Comparison of ENCODE assay signal across 16 cellular contexts in genomic region chr1:155205969-155206593, GRCh38. TPM values are rescaled to one million over a fixed set of nuclear protein-coding genes. Genes with fewer than 3 reads are reported as not detected.
DNase-seq lines count a peak whose midpoint lies in the region; ATAC-seq, FAIRE-seq and TF ChIP-seq lines count a peak whose summit lies in the region.
"Had no signal": no experiment of that assay in that cellular context is flagged by ENCODE, and none has a peak within 500 bp of the region (broad histone marks: within the 10 kb centered on the region; RNA-seq: fewer than 3 reads in every experiment).

No MANE protein-coding gene starts in this region.

- no peak overlapping the region for H2BK5ac ChIP-seq in neuronal stem cell (ENCODE audit: low read length)

- intact Hi-C loops in aorta (cut with DNase I) = loop anchor here (5.0 kb wide), 2 partner anchors 36 to 116 kb away; partner anchors contain the start of gene RUSC1 (in 1 of the 2)

- peak overlapping the region; percentile 19 for H3K23ac ChIP-seq in neuronal stem cell (ENCODE audit: low read depth, low read length, poor library complexity)

- peaks cover 30% of the 10 kb centered on the region for H3F3A ChIP-seq in SK-N-SH (replicated peaks; ENCODE audit: insufficient read depth)

- peak overlapping the region; percentile 75 for H3K27ac Mint-ChIP-seq in glutamatergic neuron (ENCODE audit: unreplicated experiment)
- no peak overlapping the region for H3K27ac Mint-ChIP-seq in type B pancreatic cell

- H3K27me3 Mint-ChIP-seq in glutamatergic neuron (ENCODE audit: unreplicated experiment) (peaks cover 24% of the 10 kb centered on the region), type B pancreatic cell (no peaks in the 10 kb centered on the region)
- H3K27me3 Mint-ChIP-seq: activated naive CD8-positive, alpha-beta T cell treated with anti-CD3 and anti-CD28 coated beads, Interleukin-2, amount 50 U/mL, for 24 hours; memory B cell had no signal

- H3K36me3 Mint-ChIP-seq in glutamatergic neuron (ENCODE audit: unreplicated experiment) (peaks cover 4% of the 10 kb centered on the region), type B pancreatic cell (no peaks in the 10 kb centered on the region)
- H3K36me3 Mint-ChIP-seq: immature natural killer cell had no signal

- H3K4me3 ChIP-seq in SK-N-SH (ENCODE audit: low read depth in 2 of 2, low read length in 1 of 2) (peak overlapping the region in 1 of 2 experiments; percentile 65; a peak in 1 of 4 replicates), neuronal stem cell (ENCODE audit: low read length in 2 of 2) (no peak overlapping the region), aorta (ENCODE audit: low read length in 2 of 2) (no peak overlapping the region), small intestine (ENCODE audit: low read depth in 1 of 2, low read length in 2 of 2) (no peak overlapping the region)
- H3K4me3 ChIP-seq: prostate gland had no signal

- H2AFZ ChIP-seq in SK-N-SH (ENCODE audit: low read depth) (no peak overlapping the region), neuronal stem cell (ENCODE audit: low read length) (no peak overlapping the region)

- H3K36me3 ChIP-seq in SK-N-SH (replicated peaks in 1 of 2; ENCODE audit: control insufficient read depth in 1 of 2, insufficient read depth in 2 of 2, low read length in 1 of 2) = peaks cover 14 to 30% of the 10 kb centered on the region in 2 experiments
- H3K36me3 ChIP-seq in neuronal stem cell (replicated peaks in 1 of 2; ENCODE audit: control insufficient read depth in 2 of 2, insufficient read depth in 2 of 2, low read length in 2 of 2) = peaks cover 27 to 54% of the 10 kb centered on the region in 2 donors
- no peaks in the 10 kb centered on the region for H3K36me3 ChIP-seq in aorta (ENCODE audit: control insufficient read depth in 1 of 2, insufficient read depth in 2 of 2, low read length in 1 of 2)
- no peaks in the 10 kb centered on the region for H3K36me3 ChIP-seq in small intestine (ENCODE audit: control insufficient read depth in 2 of 2, insufficient read depth in 2 of 2, low read length in 2 of 2)
- H3K36me3 ChIP-seq: prostate gland had no signal

- peak overlapping the region in 1 of 2 experiments; percentile 98; a peak in 2 of 4 replicates for H3K27ac ChIP-seq in SK-N-SH (ENCODE audit: low read depth in 2 of 2, low read length in 1 of 2)
- peak overlapping the region; percentile 8 for H3K27ac ChIP-seq in neuronal stem cell (replicated peaks; ENCODE audit: low read length)
- H3K27ac ChIP-seq in aorta (ENCODE audit: low read depth in 1 of 2, low read length in 2 of 2) = no peak overlapping the region
- H3K27ac ChIP-seq in small intestine (ENCODE audit: low read depth in 1 of 2, low read length in 1 of 2) = no peak overlapping the region
- H3K27ac ChIP-seq: VCaP had no signal

- TF ChIP-seq EP300 in SK-N-SH (IDR thresholded peaks at IDR 0.05; ENCODE audit: borderline replicate concordance in 1 of 2, low read depth in 1 of 2, low read length in 1 of 2) = no peak

- no peak overlapping the region for H2BK120ac ChIP-seq in neuronal stem cell (ENCODE audit: low read depth, low read length)

- H2BK12ac ChIP-seq in neuronal stem cell (ENCODE audit: low read length) = no peak overlapping the region

- peaks cover 27% of the 10 kb centered on the region for H3K9me3 Mint-ChIP-seq in glutamatergic neuron (ENCODE audit: unreplicated experiment)
- no peaks in the 10 kb centered on the region for H3K9me3 Mint-ChIP-seq in type B pancreatic cell
- H3K9me3 Mint-ChIP-seq: activated naive CD8-positive, alpha-beta T cell treated with anti-CD3 and anti-CD28 coated beads, Interleukin-2, amount 50 U/mL, for 24 hours; immature natural killer cell; memory B cell had no signal

- no peak for TF ChIP-seq CTCF in SK-N-SH (IDR thresholded peaks at IDR 0.05)
- TF ChIP-seq CTCF in glutamatergic neuron (IDR thresholded peaks at IDR 0.05; ENCODE audit: partially characterized antibody, unreplicated experiment) = no peak
- no peak for TF ChIP-seq CTCF in type B pancreatic cell (conservative IDR thresholded peaks at IDR 0.05)

- peak overlapping the region; percentile 99; the same call in 1 of the 2 replicates for H3K4me2 ChIP-seq in SK-N-SH
- H3K4me2 ChIP-seq in neuronal stem cell (ENCODE audit: insufficient read depth, low read length, poor library complexity, severe bottlenecking) = no peak overlapping the region

- H3K27me3 ChIP-seq in SK-N-SH (ENCODE audit: insufficient read depth) (no peaks in the 10 kb centered on the region), neuronal stem cell (ENCODE audit: control insufficient read depth in 3 of 3, insufficient read depth in 3 of 3, low read depth in 1 of 3, low read length in 3 of 3) (no peaks in the 10 kb centered on the region), aorta (ENCODE audit: control insufficient read depth in 1 of 2, insufficient read depth in 2 of 2, low read length in 1 of 2) (no peaks in the 10 kb centered on the region), small intestine (ENCODE audit: control insufficient read depth in 2 of 2, insufficient read depth in 2 of 2, low read length in 2 of 2) (no peaks in the 10 kb centered on the region)
- H3K27me3 ChIP-seq: brain microvascular endothelial cell had no signal

- H2BK15ac ChIP-seq in neuronal stem cell (ENCODE audit: low read length) = no peak overlapping the region

- no peaks in the 10 kb centered on the region for H3K9me3 ChIP-seq in SK-N-SH
- no peaks in the 10 kb centered on the region for H3K9me3 ChIP-seq in neuronal stem cell (replicated peaks in 1 of 2; ENCODE audit: control insufficient read depth in 2 of 2, insufficient read depth in 1 of 2, low read depth in 1 of 2, low read length in 2 of 2)
- no peaks in the 10 kb centered on the region for H3K9me3 ChIP-seq in aorta (ENCODE audit: control insufficient read depth, low read length)
- no peaks in the 10 kb centered on the region for H3K9me3 ChIP-seq in small intestine (ENCODE audit: control insufficient read depth, low read depth)
- H3K9me3 ChIP-seq: prostate gland had no signal

- peaks cover 0 to 29% of the 10 kb centered on the region in 2 experiments; a peak in 3 of 4 replicates for H3K4me1 ChIP-seq in SK-N-SH (ENCODE audit: control insufficient read depth in 1 of 2, insufficient read depth in 2 of 2, low read depth in 1 of 2, low read length in 1 of 2)
- peaks cover 13 to 15% of the 10 kb centered on the region in 2 donors for H3K4me1 ChIP-seq in neuronal stem cell (ENCODE audit: control insufficient read depth in 2 of 2, insufficient read depth in 1 of 2, low read depth in 1 of 2, low read length in 2 of 2)
- no peaks in the 10 kb centered on the region for H3K4me1 ChIP-seq in aorta (ENCODE audit: control insufficient read depth in 1 of 2, insufficient read depth in 2 of 2, low read length in 2 of 2)
- H3K4me1 ChIP-seq in small intestine (ENCODE audit: control insufficient read depth in 2 of 2, insufficient read depth in 1 of 2, low read depth in 1 of 2, low read length in 1 of 2) = peaks cover 0 to 8% of the 10 kb centered on the region in 2 donors

- H2AK5ac ChIP-seq in neuronal stem cell (ENCODE audit: low read depth, low read length) = peak overlapping the region; percentile 75

- DNase-seq in SK-N-SH (no peak), glutamatergic neuron (no peak), neuronal stem cell (ENCODE audit: low spot score) (no peak), aorta (peak; percentile 29 to 52), small intestine (no peak), type B pancreatic cell (ENCODE audit: extremely low spot score, unreplicated experiment) (no peak)
- no peak for DNase-seq in activated CD4-positive, alpha-beta T cell treated with anti-CD3 and anti-CD28 coated beads, Interleukin-2, amount 50 U/mL, for 4 hours
- DNase-seq: SIG-M5 had no signal

- H3K4me3 Mint-ChIP-seq in glutamatergic neuron (ENCODE audit: unreplicated experiment) (peak overlapping the region; percentile 81), type B pancreatic cell (no peak overlapping the region)

- ATAC-seq in SK-N-SH treated with all-trans-retinoic acid at 6 μM for 48 hours = no peak
- ATAC-seq in aorta (ENCODE audit: low FRiP score) = no peak

- no peak overlapping the region for H3K9ac ChIP-seq in SK-N-SH
- peak overlapping the region; percentile 54 for H3K9ac ChIP-seq in neuronal stem cell (ENCODE audit: low read depth, low read length, poor library complexity)

- WGBS in SK-N-SH (ENCODE audit: low lambda C conversion rate) = 71% methylated on average over 8 of the region's 9 CpGs
- no CpG with 5 or more reads among the region's 9 CpGs for WGBS in neuronal stem cell (ENCODE audit: extremely low coverage in 2 of 2, insufficient read length in 2 of 2, insufficient replicate concordance in 1 of 2), 2 donors
- 80% methylated on average over 9 of the region's 9 CpGs for WGBS in aorta, 2 donors
- 65 to 76% (median 73%) methylated on average over 9 of the region's 9 CpGs for WGBS in small intestine, 3 donors

- peak overlapping the region; percentile 15 for H3K18ac ChIP-seq in neuronal stem cell (ENCODE audit: low read length)

- H3K4me1 Mint-ChIP-seq in glutamatergic neuron (ENCODE audit: low read depth, unreplicated experiment) (peaks cover 14% of the 10 kb centered on the region), type B pancreatic cell (ENCODE audit: unreplicated experiment) (peaks cover 17% of the 10 kb centered on the region)

- no peaks in the 10 kb centered on the region for H3K9me2 ChIP-seq in SK-N-SH

- FAIRE-seq in small intestine (lab: Jason Lieb, UNC) = no peak

- peak overlapping the region; percentile 52 for H4K8ac ChIP-seq in neuronal stem cell (ENCODE audit: low read depth, low read length)

- H3K4ac ChIP-seq in neuronal stem cell (ENCODE audit: low read length) = no peak overlapping the region

- H3K79me1 ChIP-seq in neuronal stem cell (ENCODE audit: low read depth, low read length) = peaks cover 6% of the 10 kb centered on the region

- no peak overlapping the region for H3K14ac ChIP-seq in neuronal stem cell (ENCODE audit: low read length)

- no peaks in the 10 kb centered on the region for H4K20me1 ChIP-seq in SK-N-SH (ENCODE audit: insufficient read depth)

- no peak overlapping the region for H4K91ac ChIP-seq in neuronal stem cell (ENCODE audit: low read depth, low read length, poor library complexity)

- CTCF ChIA-PET in SK-N-SH (lab: Yijun Ruan, JAX) = interaction anchor here (1.3 to 5.1 kb wide), 8 partner anchors 11 to 116 kb away, joined by 3 to 80 read pairs (median 19); partner anchors contain the start of genes KRTCAP2, RUSC1 and TRIM46

- no peak for TF ChIP-seq RAD21 in SK-N-SH (IDR thresholded peaks at IDR 0.05; ENCODE audit: low read length)

- POLR2A ChIA-PET in SK-N-SH (lab: Yijun Ruan, JAX) = no interaction called here

- peaks cover 29% of the 10 kb centered on the region for H3K79me2 ChIP-seq in SK-N-SH (ENCODE audit: insufficient read depth)

RNA-seq across cellular contexts. Expression of gene THBS3, which starts 1.6 kb away (rescaled TPM):
- polyA plus RNA-seq in SK-N-SH (2012; rRNA removed) = 124 and 162 TPM in 2 replicates
- 61.2 and 79.2 TPM in 2 replicates for polyA plus RNA-seq in SK-N-SH (2012; cell fraction: cytosol; rRNA removed)
- 430 and 590 TPM in 2 replicates for polyA plus RNA-seq in SK-N-SH (2012; cell fraction: nucleus; rRNA removed)
- total RNA-seq in glutamatergic neuron (ENCODE audit: unreplicated experiment) = 377 TPM
- 25.0 TPM for polyA plus RNA-seq in neuronal stem cell (2013, experiment 1 of 2)
- 25.1 TPM for polyA plus RNA-seq in neuronal stem cell (2013, experiment 2 of 2)
- 10 to 100 TPM; 58.9 to 97.9 TPM for total RNA-seq in aorta
- 100 to 1,000 TPM in 1 of 2 donors, 10 to 100 TPM in 1; 21.7 to 195 TPM for polyA plus RNA-seq in aorta
- polyA plus RNA-seq in small intestine = 10 to 100 TPM; 11.3 to 15.9 (median 13.8) TPM
- 23.2 and 28.0 TPM in 2 replicates for total RNA-seq in type B pancreatic cell (ENCODE audit: low replicate concordance)

RNA-seq across cellular contexts. Expression of gene MTX1, which starts 2.4 kb away (rescaled TPM):
- polyA plus RNA-seq in SK-N-SH (2012; rRNA removed) (79.1 TPM in 2 replicates), aorta (10 to 100 TPM; 26.2 to 52.9 TPM), small intestine (10 to 100 TPM; 44.9 to 72.2 (median 53.9) TPM)
- polyA plus RNA-seq in SK-N-SH (2012; cell fraction: cytosol; rRNA removed) = 38.5 and 57.4 TPM in 2 replicates
- polyA plus RNA-seq in SK-N-SH (2012; cell fraction: nucleus; rRNA removed) = 75.0 and 79.6 TPM in 2 replicates
- total RNA-seq in glutamatergic neuron (ENCODE audit: unreplicated experiment) (26.1 TPM), aorta (10 to 100 TPM; 20.3 to 21.3 TPM), type B pancreatic cell (ENCODE audit: low replicate concordance) (34.0 and 44.2 TPM in 2 replicates)
- 28.8 TPM for polyA plus RNA-seq in neuronal stem cell (2013, experiment 1 of 2)
- polyA plus RNA-seq in neuronal stem cell (2013, experiment 2 of 2) = 29.5 TPM

RNA-seq across cellular contexts. Expression of gene TRIM46, which starts 32.4 kb away (rescaled TPM):
- 12.3 and 12.7 TPM in 2 replicates for polyA plus RNA-seq in SK-N-SH (2012; rRNA removed)
- polyA plus RNA-seq in SK-N-SH (2012; cell fraction: cytosol; rRNA removed) = 3.4 and 6.0 TPM in 2 replicates
- polyA plus RNA-seq in SK-N-SH (2012; cell fraction: nucleus; rRNA removed) = 58.4 and 75.1 TPM in 2 replicates
- 30.4 TPM for total RNA-seq in glutamatergic neuron (ENCODE audit: unreplicated experiment)
- polyA plus RNA-seq in neuronal stem cell (2013, experiment 1 of 2) = 7.5 TPM
- 7.4 TPM for polyA plus RNA-seq in neuronal stem cell (2013, experiment 2 of 2)
- 1 to 10 TPM; 1.6 to 3.4 TPM for total RNA-seq in aorta
- 1 to 10 TPM in 1 of 2 donors, under 1 TPM in 1; 0.50 to 2.1 TPM for polyA plus RNA-seq in aorta
- under 1 TPM in 2 of 3 donors, not detected in 1; 0.27 to 0.57 TPM for polyA plus RNA-seq in small intestine
- total RNA-seq in type B pancreatic cell (ENCODE audit: low replicate concordance) = 2.0 and 8.1 TPM in 2 replicates
- polyA plus RNA-seq: CD14-positive monocyte had no signal

RNA-seq across cellular contexts. Expression of gene KRTCAP2, which starts 33.0 kb away (rescaled TPM):
- polyA plus RNA-seq in SK-N-SH (2012; rRNA removed) (203 and 238 TPM in 2 replicates), aorta (100 to 1,000 TPM; 179 to 255 TPM), small intestine (100 to 1,000 TPM; 164 to 286 (median 239) TPM)
- polyA plus RNA-seq in SK-N-SH (2012; cell fraction: cytosol; rRNA removed) = 133 and 181 TPM in 2 replicates
- polyA plus RNA-seq in SK-N-SH (2012; cell fraction: nucleus; rRNA removed) = 254 and 311 TPM in 2 replicates
- total RNA-seq in glutamatergic neuron (ENCODE audit: unreplicated experiment) (108 TPM), aorta (100 to 1,000 TPM; 136 to 143 TPM), type B pancreatic cell (ENCODE audit: low replicate concordance) (173 and 179 TPM in 2 replicates)
- 210 TPM for polyA plus RNA-seq in neuronal stem cell (2013, experiment 1 of 2)
- polyA plus RNA-seq in neuronal stem cell (2013, experiment 2 of 2) = 197 TPM

RNA-seq across cellular contexts. Expression of gene ENTREP3, which starts 49.2 kb away (rescaled TPM):
- 20.0 and 30.6 TPM in 2 replicates for polyA plus RNA-seq in SK-N-SH (2012; rRNA removed)
- 17.9 and 26.4 TPM in 2 replicates for polyA plus RNA-seq in SK-N-SH (2012; cell fraction: cytosol; rRNA removed)
- 42.8 and 45.5 TPM in 2 replicates for polyA plus RNA-seq in SK-N-SH (2012; cell fraction: nucleus; rRNA removed)
- 51.2 TPM for total RNA-seq in glutamatergic neuron (ENCODE audit: unreplicated experiment)
- 55.8 TPM for polyA plus RNA-seq in neuronal stem cell (2013, experiment 1 of 2)
- polyA plus RNA-seq in neuronal stem cell (2013, experiment 2 of 2) = 56.4 TPM
- 10 to 100 TPM; 22.8 to 28.7 TPM for total RNA-seq in aorta
- 10 to 100 TPM in 1 of 2 donors, 1 to 10 TPM in 1; 6.0 to 25.4 TPM for polyA plus RNA-seq in aorta
- 10 to 100 TPM; 14.3 to 21.3 (median 15.2) TPM for polyA plus RNA-seq in small intestine
- 37.4 and 55.7 TPM in 2 replicates for total RNA-seq in type B pancreatic cell (ENCODE audit: low replicate concordance)

Comparison
In these comparisons a context has a peak if more than half of its experiments do, and no peak if none do; other contexts are left out.
1. DNase-seq: peak in aorta (2 of 2); none in SK-N-SH (single experiment), glutamatergic neuron (single experiment), neuronal stem cell (single experiment), activated CD4-positive, alpha-beta T cell treated with anti-CD3 and anti-CD28 coated beads, Interleukin-2, amount 50 U/mL, for 4 hours (0 of 2), small intestine (single experiment) and type B pancreatic cell (single experiment).